14 cellular contexts compared by ENCODE assay signal in the genomic region with DNA sequence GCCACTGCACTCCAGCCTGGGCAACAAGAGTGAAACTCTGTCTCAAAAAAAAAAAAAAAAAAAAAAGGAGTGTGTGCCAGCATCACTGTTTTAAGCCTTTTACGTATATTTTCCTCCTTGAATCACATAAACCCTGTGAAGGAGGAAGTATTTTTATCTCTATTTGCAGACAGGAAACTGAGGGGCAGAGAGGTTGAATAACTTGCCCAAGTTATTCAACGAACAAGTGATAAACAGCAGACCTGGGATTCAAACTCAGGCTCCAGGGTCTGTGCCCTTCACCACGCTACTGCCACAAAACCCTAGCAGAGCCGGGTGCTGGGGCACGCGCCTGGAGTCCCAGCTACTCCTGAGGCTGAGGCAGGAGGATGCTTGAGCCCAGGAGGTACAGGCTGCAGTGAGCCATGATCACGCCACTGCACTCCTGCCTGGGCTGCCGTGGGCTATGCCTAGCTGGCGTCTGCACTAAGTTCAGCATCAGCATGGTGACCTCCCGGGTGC. TPM values are rescaled to one million over a fixed set of nuclear protein-coding genes. Genes with fewer than 3 reads are reported as not detected.
DNase-seq lines count a peak whose midpoint lies in the region; ATAC-seq and TF ChIP-seq lines count a peak whose summit lies in the region.
"Had no signal": no experiment of that assay in that cellular context is flagged by ENCODE, and none has a peak within 500 bp of the region (broad histone marks: within the 10 kb centered on the region; RNA-seq: fewer than 3 reads in every experiment).

No MANE protein-coding gene starts in this region.

- CTCF ChIA-PET in activated B cell treated with CpG ODN at 0.5 μM for 24 hours (lab: Charles Lee) = interaction anchor here (1.5 kb wide), 1 partner anchor 40 kb away, joined by 3 read pairs; no protein-coding TSS in a partner anchor

- intact Hi-C loops in activated B cell treated with CpG ODN at 0.5 μM for 24 hours (cut with micrococcal nuclease) (loop anchor here (2.0 kb wide), 3 partner anchors 15 to 49 kb away; no protein-coding TSS in a partner anchor), right lobe of liver (cut with DNase I) (no loop called here)

- no peaks in the 10 kb centered on the region for H3K36me3 ChIP-seq in right lobe of liver
- H3K36me3 ChIP-seq: tibial nerve had no signal

- no peaks in the 10 kb centered on the region for H3K27me3 ChIP-seq in right lobe of liver

- no peak for TF ChIP-seq POLR2A in right lobe of liver (IDR thresholded peaks at IDR 0.05)

- POLR2A ChIA-PET in activated B cell treated with CpG ODN at 0.5 μM for 24 hours (lab: Charles Lee) = interaction anchor here (0.7 to 0.8 kb wide), 2 partner anchors 10 to 110 kb away, joined by 3 to 10 read pairs; no protein-coding TSS in a partner anchor

- DNase-seq in CMK (ENCODE audit: low read depth) (peak; percentile 84), KG1 (lab: John Stamatoyannopoulos, UW) (peak; percentile 74), activated B cell treated with CpG ODN at 0.5 μM for 24 hours (no peak), right lobe of liver (no peak), iPS-NIHi7 (ENCODE audit: extremely low spot score) (no peak)
- DNase-seq: GM23248, NCI-H1694 treated with DMSO at 0.1 percent for 48 hours, nephron progenitor cell had no signal

- H3K4me3 ChIP-seq in right lobe of liver = no peak overlapping the region
- H3K4me3 ChIP-seq: GM23248 had no signal

- no peaks in the 10 kb centered on the region for H3K36me3 Mint-ChIP-seq in activated B cell treated with CpG ODN at 0.5 μM for 24 hours (ENCODE audit: low read depth)

- peak overlapping the region; percentile 69 for H3K27ac Mint-ChIP-seq in activated B cell treated with CpG ODN at 0.5 μM for 24 hours
- H3K27ac Mint-ChIP-seq: nephron progenitor cell had no signal

- TF ChIP-seq CTCF in activated B cell treated with CpG ODN at 0.5 μM for 24 hours (IDR thresholded peaks at IDR 0.05) (no peak), right lobe of liver (IDR thresholded peaks at IDR 0.05) (no peak)

- H3K4me1 Mint-ChIP-seq in activated B cell treated with CpG ODN at 0.5 μM for 24 hours = peaks cover 23% of the 10 kb centered on the region

- peak overlapping the region; percentile 75 for H3K4me3 Mint-ChIP-seq in activated B cell treated with CpG ODN at 0.5 μM for 24 hours
- H3K4me3 Mint-ChIP-seq: nephron progenitor cell had no signal

- no peaks in the 10 kb centered on the region for H3K9me3 ChIP-seq in right lobe of liver
- H3K9me3 ChIP-seq: tibial nerve had no signal

- H3K9me3 Mint-ChIP-seq in activated B cell treated with CpG ODN at 0.5 μM for 24 hours = no peaks in the 10 kb centered on the region

- H3K27me3 Mint-ChIP-seq in activated B cell treated with CpG ODN at 0.5 μM for 24 hours = peaks cover 19% of the 10 kb centered on the region

- no peaks in the 10 kb centered on the region for H3K4me1 ChIP-seq in right lobe of liver

- 38% methylated on average over 5 of the region's 10 CpGs for WGBS in right lobe of liver (ENCODE audit: insufficient coverage, low coverage, low lambda C conversion rate, missing lambda C conversion rate)

- peak; percentile 29 for ATAC-seq in activated B cell treated with CpG ODN at 0.5 μM for 24 hours (ENCODE audit: low read depth)
- peak; percentile 25 to 56 (median 50) for ATAC-seq in right lobe of liver
- no peak for ATAC-seq in GM18909 (IDR thresholded peaks at IDR 0.05; ENCODE audit: poor library complexity, unreplicated experiment)
- ATAC-seq in HG02970 (IDR thresholded peaks at IDR 0.05; ENCODE audit: low FRiP score, unreplicated experiment) = no peak
- ATAC-seq: left lobe of liver had no signal

- no peak overlapping the region for H3K27ac ChIP-seq in right lobe of liver
- H3K27ac ChIP-seq: GM23248, tibial nerve had no signal

RNA-seq across cellular contexts. Expression of a gene that starts 9.4 kb away (rescaled TPM):
- total RNA-seq in activated B cell treated with CpG ODN at 0.5 μM for 24 hours (not detected in 2 replicates), right lobe of liver (under 1 TPM in 2 of 6 experiments, not detected in 4; 0.74 to 0.93 TPM)
- total RNA-seq: astrocyte, GM23248, HT-29, left lobe of liver, tibial nerve had no signal

RNA-seq across cellular contexts. Expression of a gene that starts 22.5 kb away (rescaled TPM):
- total RNA-seq in activated B cell treated with CpG ODN at 0.5 μM for 24 hours = not detected in 2 replicates
- 10 to 100 TPM in 2 of 6 experiments, 1 to 10 TPM in 4; 1.8 to 41.2 (median 7.0) TPM for total RNA-seq in right lobe of liver
- total RNA-seq: astrocyte, GM23248, HT-29 had no signal

RNA-seq across cellular contexts. Expression of a gene that starts 48.1 kb away (rescaled TPM):
- total RNA-seq in activated B cell treated with CpG ODN at 0.5 μM for 24 hours = 30.6 and 34.7 TPM in 2 replicates
- total RNA-seq in right lobe of liver = 10 to 100 TPM; 27.8 to 59.1 (median 38.0) TPM

RNA-seq across cellular contexts. Expression of a gene that starts 50.5 kb away (rescaled TPM):
- total RNA-seq in activated B cell treated with CpG ODN at 0.5 μM for 24 hours (0.75 TPM in 1 of 2 replicates, not detected in the other), right lobe of liver (under 1 TPM in 3 of 6 experiments, not detected in 3; 0.55 to 0.81 (median 0.66) TPM)
- total RNA-seq: GM23248, HT-29 had no signal

Comparison
In these comparisons a context has a peak if more than half of its experiments do, and no peak if none do; other contexts are left out.
1. DNase-seq: peak in CMK (single experiment) and KG1 (single experiment); none in activated B cell treated with CpG ODN at 0.5 μM for 24 hours (single experiment), right lobe of liver (0 of 3) and iPS-NIHi7 (single experiment).
2. ATAC-seq: peak in activated B cell treated with CpG ODN at 0.5 μM for 24 hours (single experiment) and right lobe of liver (4 of 4); none in GM18909 (single experiment) and HG02970 (single experiment).